8 cellular contexts compared by ENCODE assay signal in genomic region chr5:139275536-139276297, GRCh38. TPM values are rescaled to one million over a fixed set of nuclear protein-coding genes. Genes with fewer than 3 reads are reported as not detected.
DNase-seq lines count a peak whose midpoint lies in the region; ATAC-seq and TF ChIP-seq lines count a peak whose summit lies in the region.

No MANE protein-coding gene starts in this region.

- peaks cover 11% of the 10 kb centered on the region for H3K27me3 ChIP-seq in OCI-LY3 (ENCODE audit: low read depth, low read length)
- no peaks in the 10 kb centered on the region for H3K27me3 ChIP-seq in psoas muscle (ENCODE audit: insufficient read depth in 3 of 3, low read length in 2 of 3)

- H2AFZ ChIP-seq in OCI-LY3 (ENCODE audit: low read depth, low read length), result no peak overlapping the region

- H3K36me3 ChIP-seq in OCI-LY3 (replicated peaks; ENCODE audit: low read depth, low read length) (peaks cover 47% of the 10 kb centered on the region), psoas muscle (ENCODE audit: insufficient read depth in 1 of 2, low read depth in 1 of 2) (peaks cover 5 to 49% of the 10 kb centered on the region in 2 donors)

- ATAC-seq in psoas muscle, result no peak

- H3K9me3 Mint-ChIP-seq in dendritic cell treated with granulocyte-macrophage colony-stimulating factor and Interleukin-4, amounts not matched to agents 40 ng/mL and 50 ng/mL, for 4 days, result no peaks in the 10 kb centered on the region

- H3K4me1 ChIP-seq in OCI-LY3 (ENCODE audit: low read length), result peaks cover 40% of the 10 kb centered on the region
- peaks cover 78% of the 10 kb centered on the region for H3K4me1 ChIP-seq in psoas muscle

- H3K4me3 ChIP-seq in OCI-LY3 (ENCODE audit: low read length), result peak overlapping the region; percentile 98
- peak overlapping the region; percentile 76 for H3K4me3 ChIP-seq in psoas muscle

- TF ChIP-seq CTCF in OCI-LY3 (IDR thresholded peaks at IDR 0.05; ENCODE audit: low read depth, low read length) (no peak), psoas muscle (IDR thresholded peaks at IDR 0.05) (no peak)

- peaks cover 67% of the 10 kb centered on the region for H3K79me2 ChIP-seq in OCI-LY3 (ENCODE audit: low read length)

- H3K27ac Mint-ChIP-seq in dendritic cell treated with granulocyte-macrophage colony-stimulating factor and Interleukin-4, amounts not matched to agents 40 ng/mL and 50 ng/mL, for 4 days, result no peak overlapping the region

- H3K36me3 Mint-ChIP-seq in dendritic cell treated with granulocyte-macrophage colony-stimulating factor and Interleukin-4, amounts not matched to agents 40 ng/mL and 50 ng/mL, for 4 days (ENCODE audit: low read depth), result peaks cover 44% of the 10 kb centered on the region

- peak overlapping the region; percentile 34 for H3K4me3 Mint-ChIP-seq in dendritic cell treated with granulocyte-macrophage colony-stimulating factor and Interleukin-4, amounts not matched to agents 40 ng/mL and 50 ng/mL, for 4 days

- no peaks in the 10 kb centered on the region for H3K27me3 Mint-ChIP-seq in dendritic cell treated with granulocyte-macrophage colony-stimulating factor and Interleukin-4, amounts not matched to agents 40 ng/mL and 50 ng/mL, for 4 days

- H3K4me2 ChIP-seq in OCI-LY3 (ENCODE audit: low read length), result peak overlapping the region; percentile 98

- DNase-seq in NCI-H2107 treated with DMSO at 0.1 percent for 48 hours (lab: John Stamatoyannopoulos, UW; ENCODE audit: unreplicated experiment) (peak; percentile 52), NCI-H2107 (lab: John Stamatoyannopoulos, UW) (no peak), psoas muscle (no peak), SKM-1 (lab: John Stamatoyannopoulos, UW; ENCODE audit: unreplicated experiment) (no peak), hypothalamus (lab: John Stamatoyannopoulos, UW) (no peak), Ammon's horn (ENCODE audit: low spot score) (no peak)

- H3K27ac ChIP-seq in OCI-LY3 (ENCODE audit: low read length), result peak overlapping the region; percentile 64
- H3K27ac ChIP-seq in psoas muscle, result peak overlapping the region; percentile 94

- intact Hi-C loops in dendritic cell treated with granulocyte-macrophage colony-stimulating factor and Interleukin-4, amounts not matched to agents 40 ng/mL and 50 ng/mL, for 4 days (cut with micrococcal nuclease), result no loop called here
- intact Hi-C loops in psoas muscle (cut with DNase I), result no loop called here

- 65 to 79% (median 70%) methylated on average over 6 of the region's 6 CpGs for WGBS in psoas muscle, 3 donors

- H3K4me1 Mint-ChIP-seq in dendritic cell treated with granulocyte-macrophage colony-stimulating factor and Interleukin-4, amounts not matched to agents 40 ng/mL and 50 ng/mL, for 4 days (ENCODE audit: low read depth), result peaks cover 62% of the 10 kb centered on the region

- peaks cover 14% of the 10 kb centered on the region; the same call in 1 of the 2 replicates for H4K20me1 ChIP-seq in OCI-LY3 (ENCODE audit: insufficient read depth, low read length)

- H3K9ac ChIP-seq in OCI-LY3 (ENCODE audit: low read length), result peak overlapping the region; percentile 71

- H3K9me3 ChIP-seq in OCI-LY3 (ENCODE audit: insufficient read depth, low read length) (no peaks in the 10 kb centered on the region), psoas muscle (no peaks in the 10 kb centered on the region)

RNA-seq across cellular contexts. Expression of gene MATR3, which starts 17.8 kb away (rescaled TPM):
- total RNA-seq in psoas muscle, result 100 to 1,000 TPM in 3 of 4 donors, 10 to 100 TPM in 1; 96.5 to 153 (median 134) TPM
- 100 to 1,000 TPM in 1 of 3 donors, 10 to 100 TPM in 2; 92.4 to 110 (median 97.1) TPM for polyA plus RNA-seq in psoas muscle
